38 cellular contexts compared by ENCODE assay signal in the genomic region with DNA sequence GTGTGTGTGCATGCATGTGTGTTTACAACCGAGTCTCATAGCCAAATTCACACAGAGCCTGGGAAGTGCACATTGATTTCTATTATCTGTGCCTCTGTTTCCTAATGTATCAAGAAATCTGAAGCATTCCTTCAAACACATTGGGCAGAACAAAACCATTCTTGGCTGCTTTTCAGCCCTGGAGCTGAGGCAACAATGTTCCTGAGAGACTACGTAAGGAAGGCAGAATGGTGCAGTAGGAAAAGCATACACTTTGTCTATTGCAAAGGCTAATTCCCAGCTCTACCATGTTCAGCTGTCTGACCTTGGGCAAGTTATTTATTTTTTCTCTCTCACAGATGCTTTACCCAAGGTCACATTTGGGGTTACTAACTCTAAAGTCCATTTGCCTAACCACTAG.
"Had no signal": no experiment of that assay in that cellular context is flagged by ENCODE, and none has a peak within 500 bp of the region (broad histone marks: within the 10 kb centered on the region; RNA-seq: fewer than 3 reads in every experiment).

No MANE protein-coding gene starts in this region.

- H3K27ac Mint-ChIP-seq: activated B cell treated with CpG ODN at 0.5 μM for 24 hours; activated CD4-positive, alpha-beta memory T cell treated with anti-CD3 and anti-CD28 coated beads, Interleukin-2, amount 10 ng/mL, durations not matched to agents 7 days and 5 days; activated CD8-positive, alpha-beta memory T cell treated with anti-CD3 and anti-CD28 coated beads, Interleukin-2, amount 10 ng/mL, durations not matched to agents 7 days and 5 days; activated naive CD8-positive, alpha-beta T cell treated with anti-CD3 and anti-CD28 coated beads for 36 hours; activated T-cell treated with anti-CD3 and anti-CD28 coated beads, Interleukin-2, amount 50 U/mL, for 72 hours; activated T-helper 17 cell treated with anti-CD3 and anti-CD28 coated beads, Interleukin-2, amount 50 U/mL, for 72 hours had no signal

- H3K27me3 ChIP-seq: ascending aorta, MG63, Peyer's patch had no signal

- H3K36me3 Mint-ChIP-seq: activated CD8-positive, alpha-beta memory T cell treated with anti-CD3 and anti-CD28 coated beads, Interleukin-2, amount 10 ng/mL, durations not matched to agents 7 days and 5 days; activated naive CD8-positive, alpha-beta T cell treated with anti-CD3 and anti-CD28 coated beads for 36 hours; brain had no signal

- H3K27me3 Mint-ChIP-seq: activated B cell treated with CpG ODN at 0.5 μM for 24 hours; activated CD4-positive, alpha-beta memory T cell treated with anti-CD3 and anti-CD28 coated beads, Interleukin-2, amount 10 ng/mL, durations not matched to agents 7 days and 5 days; activated CD8-positive, alpha-beta memory T cell treated with anti-CD3 and anti-CD28 coated beads, Interleukin-2, amount 10 ng/mL, durations not matched to agents 7 days and 5 days had no signal

- ATAC-seq: activated CD8-positive, alpha-beta memory T cell treated with anti-CD3 and anti-CD28 coated beads, Interleukin-2, amount 10 ng/mL, durations not matched to agents 7 days and 5 days; activated T-cell treated with anti-CD3 and anti-CD28 coated beads, Interleukin-2, amount 50 U/mL, for 72 hours; activated T-helper 17 cell treated with anti-CD3 and anti-CD28 coated beads, Interleukin-2, amount 50 U/mL, for 72 hours; PC-3 had no signal

- DNase-seq: activated B cell treated with CpG ODN at 0.5 μM for 24 hours; activated CD4-positive, alpha-beta memory T cell treated with anti-CD3 and anti-CD28 coated beads, Interleukin-2, amount 10 ng/mL, durations not matched to agents 7 days and 5 days; activated CD4-positive, alpha-beta T cell treated with anti-CD3 and anti-CD28 coated beads for 4 hours; activated CD4-positive, CD25-positive, alpha-beta regulatory T cell treated with anti-CD3 and anti-CD28 coated beads, Interleukin-2, amount 50 U/mL, for 72 hours; activated CD8-positive, alpha-beta memory T cell treated with anti-CD3 and anti-CD28 coated beads for 24 hours; activated CD8-positive, alpha-beta memory T cell treated with anti-CD3 and anti-CD28 coated beads, Interleukin-2, amount 10 ng/mL, durations not matched to agents 7 days and 5 days; activated CD8-positive, alpha-beta memory T cell treated with anti-CD3 and anti-CD28 coated beads, Interleukin-2, amount 50 U/mL, for 48 hours; activated effector memory CD4-positive, alpha-beta T cell treated with anti-CD3 and anti-CD28 coated beads, Interleukin-2, amount 50 U/mL, for 16 hours; activated naive CD4-positive, alpha-beta T cell; activated naive CD4-positive, alpha-beta T cell treated with anti-CD3 and anti-CD28 coated beads, Interleukin-2, amount 50 U/mL, for 16 hours; activated naive CD8-positive, alpha-beta T cell treated with anti-CD3 and anti-CD28 coated beads for 36 hours; activated T-cell treated with anti-CD3 and anti-CD28 coated beads, Interleukin-2, amount 50 U/mL, for 72 hours; amygdala; caudate nucleus; cerebellar nuclear complex; Kasumi-1; KG1; MG63; NCI-H1048; NCI-H1436; NCI-H1694; NCI-H1930; NCI-H2081 treated with DMSO at 0.1 percent for 48 hours; NCI-H510A; NCI-H526; NCI-H748 treated with DMSO at 0.1 percent for 48 hours; NK-92 treated with Interleukin-12 subunit alpha and Interleukin-12 subunit beta, amount 100 ng/mL, for 24 hours; PC-3; Peyer's patch; RPMI8226; SW 1271; T-helper 1 cell; T-helper 2 cell; T-helper 9 cell had no signal

- H3K27ac ChIP-seq: ascending aorta, Peyer's patch, VCaP had no signal

- H3K4me1 Mint-ChIP-seq: activated B cell treated with CpG ODN at 0.5 μM for 24 hours; activated CD4-positive, alpha-beta memory T cell treated with anti-CD3 and anti-CD28 coated beads, Interleukin-2, amount 10 ng/mL, durations not matched to agents 7 days and 5 days; activated CD8-positive, alpha-beta memory T cell treated with anti-CD3 and anti-CD28 coated beads, Interleukin-2, amount 10 ng/mL, durations not matched to agents 7 days and 5 days; activated naive CD8-positive, alpha-beta T cell treated with anti-CD3 and anti-CD28 coated beads for 36 hours; activated T-helper 17 cell treated with anti-CD3 and anti-CD28 coated beads, Interleukin-2, amount 50 U/mL, for 72 hours had no signal

- H3K4me3 Mint-ChIP-seq: activated B cell treated with CpG ODN at 0.5 μM for 24 hours; activated CD4-positive, alpha-beta memory T cell treated with anti-CD3 and anti-CD28 coated beads, Interleukin-2, amount 10 ng/mL, durations not matched to agents 7 days and 5 days; activated CD8-positive, alpha-beta memory T cell treated with anti-CD3 and anti-CD28 coated beads, Interleukin-2, amount 10 ng/mL, durations not matched to agents 7 days and 5 days; activated naive CD8-positive, alpha-beta T cell treated with anti-CD3 and anti-CD28 coated beads for 36 hours; activated T-cell treated with anti-CD3 and anti-CD28 coated beads, Interleukin-2, amount 50 U/mL, for 72 hours; activated T-helper 17 cell treated with anti-CD3 and anti-CD28 coated beads, Interleukin-2, amount 50 U/mL, for 72 hours; brain had no signal

- H3K36me3 ChIP-seq: ascending aorta, MG63, Peyer's patch had no signal

- H3K4me1 ChIP-seq: ascending aorta, Peyer's patch had no signal

- H3K4me3 ChIP-seq: ascending aorta, MG63, Peyer's patch had no signal

- H3K9me3 Mint-ChIP-seq: activated B cell treated with CpG ODN at 0.5 μM for 24 hours; activated CD4-positive, alpha-beta memory T cell treated with anti-CD3 and anti-CD28 coated beads, Interleukin-2, amount 10 ng/mL, durations not matched to agents 7 days and 5 days; activated naive CD8-positive, alpha-beta T cell treated with anti-CD3 and anti-CD28 coated beads for 36 hours; activated T-cell treated with anti-CD3 and anti-CD28 coated beads, Interleukin-2, amount 50 U/mL, for 72 hours; activated T-helper 17 cell treated with anti-CD3 and anti-CD28 coated beads, Interleukin-2, amount 50 U/mL, for 72 hours; brain had no signal

- H3K9me3 ChIP-seq: ascending aorta, MG63, Peyer's patch had no signal
